In the genomic region with DNA sequence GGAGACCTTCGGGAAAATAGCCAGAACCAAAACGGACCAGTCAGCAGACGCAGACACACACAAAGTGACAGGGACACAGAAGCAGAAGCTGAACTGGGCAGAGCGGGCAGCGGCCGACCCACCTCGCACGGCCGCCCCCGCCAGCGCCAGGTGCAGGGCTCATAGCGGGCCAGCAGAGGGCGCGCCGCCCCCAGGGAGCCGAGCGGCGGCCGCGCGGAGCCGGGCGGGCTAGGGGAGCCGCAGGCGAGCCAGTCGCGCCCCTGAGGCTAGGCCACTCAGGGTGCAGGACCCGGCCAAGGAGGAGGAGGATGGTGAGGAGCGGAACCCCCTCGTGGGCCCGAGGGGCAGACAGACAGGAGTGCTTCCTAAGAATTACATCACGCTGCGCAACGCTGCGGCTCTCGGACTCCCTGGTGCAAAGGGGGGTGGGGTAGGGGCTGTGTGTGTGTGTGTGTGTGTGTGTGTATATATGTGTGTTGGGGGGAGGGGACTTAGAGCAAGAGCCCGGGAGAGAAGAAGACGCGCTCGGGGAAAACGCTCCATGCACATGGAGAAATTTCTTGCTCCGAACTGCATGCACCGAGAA, we compare ENCODE assay signal across 7 cellular contexts. TPM values are rescaled to one million over a fixed set of nuclear protein-coding genes. Genes with fewer than 3 reads are reported as not detected.
DNase-seq lines count a peak whose midpoint lies in the region; ATAC-seq and TF ChIP-seq lines count a peak whose summit lies in the region.

No MANE protein-coding gene starts in this region.

- no peak overlapping the region for H3K27ac Mint-ChIP-seq in activated CD4-positive, alpha-beta memory T cell treated with anti-CD3 and anti-CD28 coated beads, Interleukin-2, amount 10 ng/mL, durations not matched to agents 7 days and 5 days

- peak overlapping the region; percentile 15 for H3K9ac ChIP-seq in endocrine pancreas (ENCODE audit: control insufficient read depth, insufficient read depth, low read length)

- H3K4me1 Mint-ChIP-seq in activated CD4-positive, alpha-beta memory T cell treated with anti-CD3 and anti-CD28 coated beads, Interleukin-2, amount 10 ng/mL, durations not matched to agents 7 days and 5 days: peaks cover 30% of the 10 kb centered on the region

- WGBS in mesodermal cell (ENCODE audit: insufficient coverage in 2 of 2), 2 experiments: 0 to 1% methylated on average over 21 to 32 of the region's 43 CpGs

- peaks cover 64% of the 10 kb centered on the region for H3K27me3 Mint-ChIP-seq in activated CD4-positive, alpha-beta memory T cell treated with anti-CD3 and anti-CD28 coated beads, Interleukin-2, amount 10 ng/mL, durations not matched to agents 7 days and 5 days

- ATAC-seq in HG02973 (IDR thresholded peaks at IDR 0.05; ENCODE audit: unreplicated experiment): peak; percentile 75

- H3K4me1 ChIP-seq in endocrine pancreas (ENCODE audit: control insufficient read depth, insufficient read depth, low read length) (no peaks in the 10 kb centered on the region), mesodermal cell (ENCODE audit: control insufficient read depth, insufficient read depth, low read length, poor library complexity, severe bottlenecking) (peaks cover 6% of the 10 kb centered on the region)

- H3K27ac ChIP-seq in mesodermal cell (ENCODE audit: low read depth, low read length, severe bottlenecking): peak overlapping the region; percentile 94

- H3K4me3 ChIP-seq in endocrine pancreas (ENCODE audit: control insufficient read depth, insufficient read depth, low read length) (no peak overlapping the region), mesodermal cell (ENCODE audit: extremely low read depth, insufficient read depth, low read length, poor library complexity, severe bottlenecking) (peak overlapping the region; percentile 87)

- DNase-seq in GM13977 (ENCODE audit: low spot score) (peak; percentile 88), NCI-H510A treated with DMSO at 0.1 percent for 48 hours (lab: John Stamatoyannopoulos, UW) (peak; percentile 74)
- peak; percentile 59 for DNase-seq in activated CD4-positive, alpha-beta memory T cell treated with anti-CD3 and anti-CD28 coated beads, Interleukin-2, amount 10 ng/mL, durations not matched to agents 7 days and 5 days
- DNase-seq in stimulated activated CD8-positive, alpha-beta memory T cell treated with anti-CD3 and anti-CD28 coated beads, Interleukin-15, amount 100 ng/mL, for 48 hours (ENCODE audit: low read depth in 2 of 2): peak; percentile 46 to 50

- peaks cover 4% of the 10 kb centered on the region for H3K27me3 ChIP-seq in endocrine pancreas (ENCODE audit: control insufficient read depth, insufficient read depth, low read length)

- no peaks in the 10 kb centered on the region for H3K9me3 Mint-ChIP-seq in activated CD4-positive, alpha-beta memory T cell treated with anti-CD3 and anti-CD28 coated beads, Interleukin-2, amount 10 ng/mL, durations not matched to agents 7 days and 5 days

- H3K36me3 ChIP-seq in endocrine pancreas (ENCODE audit: control insufficient read depth, insufficient read depth, low read length): no peaks in the 10 kb centered on the region
- H3K36me3 ChIP-seq in mesodermal cell (ENCODE audit: control insufficient read depth, insufficient read depth, low read length): no peaks in the 10 kb centered on the region

- CTCF ChIA-PET in activated CD4-positive, alpha-beta memory T cell treated with anti-CD3 and anti-CD28 coated beads, Interleukin-2, amount 10 ng/mL, durations not matched to agents 7 days and 5 days (lab: Charles Lee): interaction anchor here (0.9 to 6.3 kb wide), 9 partner anchors 9 to 188 kb away, joined by 3 to 83 read pairs (median 4); no protein-coding TSS in a partner anchor

- in situ Hi-C loops in GM13977 (cut with MboI; ENCODE audit: low pct_unique_long_range_greater_than_20kb, low sequenced_read_pairs, unreplicated experiment): no loop called here

- TF ChIP-seq CTCF in GM13977 (IDR thresholded peaks at IDR 0.05; ENCODE audit: extremely low read depth, insufficient read depth, missing control alignments): peak; percentile 99

- H3K9me3 ChIP-seq in endocrine pancreas (ENCODE audit: control insufficient read depth, low read length): no peaks in the 10 kb centered on the region
- H3K9me3 ChIP-seq in mesodermal cell (ENCODE audit: control insufficient read depth, low read length): no peaks in the 10 kb centered on the region

- peak overlapping the region; percentile 46 for H3K4me3 Mint-ChIP-seq in activated CD4-positive, alpha-beta memory T cell treated with anti-CD3 and anti-CD28 coated beads, Interleukin-2, amount 10 ng/mL, durations not matched to agents 7 days and 5 days

- POLR2A ChIA-PET in activated CD4-positive, alpha-beta memory T cell treated with anti-CD3 and anti-CD28 coated beads, Interleukin-2, amount 10 ng/mL, durations not matched to agents 7 days and 5 days (lab: Charles Lee): interaction anchor here (1.4 kb wide), 1 partner anchor 124 kb away, joined by 3 read pairs; no protein-coding TSS in a partner anchor

- H3K36me3 Mint-ChIP-seq in activated CD4-positive, alpha-beta memory T cell treated with anti-CD3 and anti-CD28 coated beads, Interleukin-2, amount 10 ng/mL, durations not matched to agents 7 days and 5 days (ENCODE audit: low read depth): peaks cover 4% of the 10 kb centered on the region

RNA-seq across cellular contexts. Expression of a gene that starts 0.9 kb away (rescaled TPM):
- under 1 TPM; 0.23 to 0.25 TPM for total RNA-seq in activated CD4-positive, alpha-beta memory T cell treated with anti-CD3 and anti-CD28 coated beads, Interleukin-2, amount 10 ng/mL, durations not matched to agents 7 days and 5 days
- polyA plus RNA-seq in mesodermal cell (2013, experiment 1 of 2): 92.9 TPM
- polyA plus RNA-seq in mesodermal cell (2013, experiment 2 of 2): 70.2 TPM
